ENCODE assay signal across 25 cellular contexts in genomic region chr10:36342781-36343180, GRCh38.
DNase-seq lines count a peak whose midpoint lies in the region; ATAC-seq, FAIRE-seq and TF ChIP-seq lines count a peak whose summit lies in the region.
"Had no signal": no experiment of that assay in that cellular context is flagged by ENCODE, and none has a peak within 500 bp of the region (broad histone marks: within the 10 kb centered on the region; RNA-seq: fewer than 3 reads in every experiment).

No MANE protein-coding gene starts in this region.

- ATAC-seq in HepG2 (no peak), right lobe of liver (no peak)
- ATAC-seq: GM12878 had no signal

- intact Hi-C loops in HepG2 (cut with micrococcal nuclease; ENCODE audit: unreplicated experiment) = no loop called here
- intact Hi-C loops in right lobe of liver (cut with DNase I) = no loop called here

- no peak overlapping the region for H3K27ac Mint-ChIP-seq in astrocyte (ENCODE audit: unreplicated experiment)
- H3K27ac Mint-ChIP-seq: CD14-positive monocyte; CD4-positive, alpha-beta memory T cell; CD4-positive, CD25-positive, alpha-beta regulatory T cell; CD8-positive, alpha-beta memory T cell had no signal

- H3K9ac ChIP-seq in HepG2 (ENCODE audit: insufficient read depth, low read depth, low read length) (no peak overlapping the region), astrocyte (ENCODE audit: low read length) (no peak overlapping the region)
- H3K9ac ChIP-seq: BLaER1 had no signal

- TF ChIP-seq EP300 in HepG2 (IDR thresholded peaks at IDR 0.05; ENCODE audit: low read depth in 2 of 2, low read length in 2 of 2) (no peak), HepG2 (CRISPR knock-in tag; IDR thresholded peaks at IDR 0.05; ENCODE audit: borderline replicate concordance) (no peak)

- H3K4me2 ChIP-seq in HepG2 (ENCODE audit: low read depth, low read length) (no peak overlapping the region), astrocyte (ENCODE audit: low read length) (no peak overlapping the region)
- H3K4me2 ChIP-seq: BLaER1 had no signal

- no peak overlapping the region for H3K4me3 ChIP-seq in HepG2 (replicated peaks in 1 of 3; ENCODE audit: insufficient read depth in 1 of 3, low read depth in 2 of 3, low read length in 3 of 3)
- no peak overlapping the region for H3K4me3 ChIP-seq in right lobe of liver
- H3K4me3 ChIP-seq in astrocyte (ENCODE audit: insufficient read depth, low read depth, low read length) = no peak overlapping the region
- H3K4me3 ChIP-seq: BLaER1, GM12878 had no signal

- in situ Hi-C loops in HepG2 (cut with HindIII; ENCODE audit: extremely low pct_ligation_motif_present, low pct_unique_long_range_greater_than_20kb) = no loop called here

- H3K27me3 Mint-ChIP-seq in astrocyte (ENCODE audit: low read depth, unreplicated experiment) = no peaks in the 10 kb centered on the region
- H3K27me3 Mint-ChIP-seq: CD4-positive, alpha-beta memory T cell; CD4-positive, CD25-positive, alpha-beta regulatory T cell; CD8-positive, alpha-beta memory T cell had no signal

- no peaks in the 10 kb centered on the region for H3K36me3 Mint-ChIP-seq in astrocyte (ENCODE audit: low read depth, unreplicated experiment)
- H3K36me3 Mint-ChIP-seq: CD14-positive monocyte; CD4-positive, alpha-beta memory T cell; CD4-positive, CD25-positive, alpha-beta regulatory T cell; CD8-positive, alpha-beta memory T cell had no signal

- no peaks in the 10 kb centered on the region for H3K79me2 ChIP-seq in HepG2 (ENCODE audit: insufficient read depth, low read length)
- H3K79me2 ChIP-seq in astrocyte (ENCODE audit: insufficient read depth, low read length) = no peaks in the 10 kb centered on the region

- TF ChIP-seq RAD21 in HepG2 (CRISPR knock-in tag; IDR thresholded peaks at IDR 0.05) = no peak

- BruUV-seq in HepG2 (replicated peaks; lab: Mats Ljungman, UMichigan) = no TSS peak

- CTCF ChIA-PET in HepG2 (lab: Yijun Ruan, JAX; ENCODE audit: low intra/inter-chr PET ratio, low total read pairs) = no interaction called here

- 1% methylated on average over 2 of the region's 2 CpGs for WGBS in HepG2 (ENCODE audit: low lambda C conversion rate)
- 33% methylated on average over 2 of the region's 2 CpGs for WGBS in right lobe of liver (ENCODE audit: insufficient coverage, low coverage, low lambda C conversion rate, missing lambda C conversion rate)

- H2AFZ ChIP-seq in HepG2 (ENCODE audit: low read length) (no peak overlapping the region), astrocyte (ENCODE audit: low read depth, low read length) (no peak overlapping the region)

- POLR2A ChIA-PET in HepG2 (lab: Yijun Ruan, JAX) = no interaction called here

- no peaks in the 10 kb centered on the region for H3K27me3 ChIP-seq in HepG2 (ENCODE audit: control insufficient read depth in 1 of 2, insufficient read depth in 2 of 2, low read length in 2 of 2)
- no peaks in the 10 kb centered on the region for H3K27me3 ChIP-seq in right lobe of liver
- H3K27me3 ChIP-seq in astrocyte (ENCODE audit: insufficient read depth, low read length) = no peaks in the 10 kb centered on the region
- H3K27me3 ChIP-seq: BE2C, BLaER1 had no signal

- peaks cover 13% of the 10 kb centered on the region for H3K4me1 Mint-ChIP-seq in astrocyte (ENCODE audit: low read depth, unreplicated experiment)
- H3K4me1 Mint-ChIP-seq: CD14-positive monocyte; CD4-positive, alpha-beta memory T cell; CD4-positive, CD25-positive, alpha-beta regulatory T cell; CD8-positive, alpha-beta memory T cell had no signal

- H3K9me3 Mint-ChIP-seq in astrocyte (ENCODE audit: unreplicated experiment) = peaks cover 3% of the 10 kb centered on the region

- TF ChIP-seq POLR2A in HepG2 (IDR thresholded peaks at IDR 0.05; ENCODE audit: insufficient read depth in 1 of 2, low read depth in 2 of 2, low read length in 2 of 2) (no peak), right lobe of liver (IDR thresholded peaks at IDR 0.05) (no peak)

- FAIRE-seq in HepG2 (lab: Jason Lieb, UNC) (no peak), astrocyte (lab: Jason Lieb, UNC) (peak; percentile 39)
- FAIRE-seq: GM12878, GM12892, GM18507 had no signal

- no peaks in the 10 kb centered on the region for H3K4me1 ChIP-seq in HepG2 (ENCODE audit: insufficient read depth, low read length)
- no peaks in the 10 kb centered on the region for H3K4me1 ChIP-seq in right lobe of liver
- peaks cover 7% of the 10 kb centered on the region for H3K4me1 ChIP-seq in astrocyte (ENCODE audit: insufficient read depth, low read length)
- H3K4me1 ChIP-seq: BE2C, BLaER1 had no signal

- H3K4me3 Mint-ChIP-seq in astrocyte (ENCODE audit: unreplicated experiment) = no peak overlapping the region
- H3K4me3 Mint-ChIP-seq: CD14-positive monocyte; CD4-positive, alpha-beta memory T cell; CD4-positive, CD25-positive, alpha-beta regulatory T cell; CD8-positive, alpha-beta memory T cell had no signal

- H3K9me3 ChIP-seq in HepG2 (ENCODE audit: low read length) (no peaks in the 10 kb centered on the region), right lobe of liver (no peaks in the 10 kb centered on the region), astrocyte (ENCODE audit: insufficient read depth, low read depth, low read length) (no peaks in the 10 kb centered on the region)
- H3K9me3 ChIP-seq: BE2C, BLaER1 had no signal

- H4K20me1 ChIP-seq in HepG2 (ENCODE audit: insufficient read depth, low read length) = no peaks in the 10 kb centered on the region
- no peaks in the 10 kb centered on the region for H4K20me1 ChIP-seq in astrocyte (ENCODE audit: insufficient read depth, low read length)
- H4K20me1 ChIP-seq: BLaER1 had no signal

- H3K27ac ChIP-seq in HepG2 (ENCODE audit: extremely low read length, insufficient read depth, low read length) (no peak overlapping the region), right lobe of liver (no peak overlapping the region), astrocyte (ENCODE audit: low read depth, low read length) (no peak overlapping the region)
- H3K27ac ChIP-seq: 22Rv1, BLaER1 had no signal

- H3K36me3 ChIP-seq in HepG2 (replicated peaks in 1 of 2; ENCODE audit: control insufficient read depth in 1 of 2, insufficient read depth in 2 of 2, low read length in 2 of 2) (no peaks in the 10 kb centered on the region), right lobe of liver (no peaks in the 10 kb centered on the region), astrocyte (ENCODE audit: insufficient read depth, low read length) (no peaks in the 10 kb centered on the region)
- H3K36me3 ChIP-seq: BE2C, BLaER1 had no signal

- DNase-seq in HepG2 (ENCODE audit: low spot score) (no peak), right lobe of liver (no peak), astrocyte (ENCODE audit: low read depth) (no peak), kidney tubule cell (ENCODE audit: low spot score) (no peak), NCI-H510A (lab: John Stamatoyannopoulos, UW) (no peak)
- DNase-seq: ACHN; BE2C; C1 segment of cervical spinal cord; CD4-positive, alpha-beta memory T cell; CD4-positive, CD25-positive, alpha-beta regulatory T cell; CD8-positive, alpha-beta memory T cell; COR-L47; DMS 273 treated with DMSO at 0.1 percent for 48 hours; DMS153; DMS53; DMS79; DND-41; EL; GDM1 had no signal

- TF ChIP-seq CTCF in HepG2 (CRISPR knock-in tag; IDR thresholded peaks at IDR 0.05) (no peak), right lobe of liver (IDR thresholded peaks at IDR 0.05) (no peak), astrocyte (IDR thresholded peaks at IDR 0.05; ENCODE audit: insufficient read depth, low read depth, low read length) (no peak)

TF ChIP-seq in HepG2, 621 proteins besides CTCF, POLR2A, EP300 and RAD21:
- TF ChIP-seq ZNF326 (CRISPR knock-in tag; IDR thresholded peaks at IDR 0.05; ENCODE audit: borderline replicate concordance) = no peak
- no peak for TF ChIP-seq ZNF264 (CRISPR knock-in tag; IDR thresholded peaks at IDR 0.05)
- TF ChIP-seq FOXP1 (IDR thresholded peaks at IDR 0.05) = no peak
- no peak for TF ChIP-seq FOXP1 (CRISPR knock-in tag; IDR thresholded peaks at IDR 0.05)
- TF ChIP-seq, protein P1, sequence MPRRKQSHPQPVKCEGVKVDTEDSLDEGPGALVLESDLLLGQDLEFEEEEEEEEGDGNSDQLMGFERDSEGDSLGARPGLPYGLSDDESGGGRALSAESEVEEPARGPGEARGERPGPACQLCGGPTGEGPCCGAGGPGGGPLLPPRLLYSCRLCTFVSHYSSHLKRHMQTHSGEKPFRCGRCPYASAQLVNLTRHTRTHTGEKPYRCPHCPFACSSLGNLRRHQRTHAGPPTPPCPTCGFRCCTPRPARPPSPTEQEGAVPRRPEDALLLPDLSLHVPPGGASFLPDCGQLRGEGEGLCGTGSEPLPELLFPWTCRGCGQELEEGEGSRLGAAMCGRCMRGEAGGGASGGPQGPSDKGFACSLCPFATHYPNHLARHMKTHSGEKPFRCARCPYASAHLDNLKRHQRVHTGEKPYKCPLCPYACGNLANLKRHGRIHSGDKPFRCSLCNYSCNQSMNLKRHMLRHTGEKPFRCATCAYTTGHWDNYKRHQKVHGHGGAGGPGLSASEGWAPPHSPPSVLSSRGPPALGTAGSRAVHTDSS (CRISPR knock-in tag; conservative IDR thresholded peaks at IDR 0.05) = no peak
- no peak for TF ChIP-seq CHD4 (IDR thresholded peaks at IDR 0.05; ENCODE audit: borderline replicate concordance, low read length)
- no peak for TF ChIP-seq ZNF20 (CRISPR knock-in tag; IDR thresholded peaks at IDR 0.05)
- TF ChIP-seq MATR3 (CRISPR knock-in tag; IDR thresholded peaks at IDR 0.05) = no peak
- TF ChIP-seq NFKB2 (CRISPR knock-in tag; IDR thresholded peaks at IDR 0.05; ENCODE audit: borderline replicate concordance) = no peak
- TF ChIP-seq MAFK (conservative IDR thresholded peaks at IDR 0.05 in 1 of 2, IDR thresholded peaks at IDR 0.05 in 1 of 2; ENCODE audit: low read length in 2 of 2) = peak; percentile 21 to 63; a peak in 2 of 4 replicates
- TF ChIP-seq MAFF (IDR thresholded peaks at IDR 0.05; ENCODE audit: low read depth, low read length) = peak; percentile 49; the same call in 1 of the 2 replicates
- TF ChIP-seq NAIF1 (CRISPR knock-in tag; IDR thresholded peaks at IDR 0.05; ENCODE audit: borderline replicate concordance) = no peak
- TF ChIP-seq ZNF33B (CRISPR knock-in tag; IDR thresholded peaks at IDR 0.05) = no peak
- TF ChIP-seq, protein P2, sequence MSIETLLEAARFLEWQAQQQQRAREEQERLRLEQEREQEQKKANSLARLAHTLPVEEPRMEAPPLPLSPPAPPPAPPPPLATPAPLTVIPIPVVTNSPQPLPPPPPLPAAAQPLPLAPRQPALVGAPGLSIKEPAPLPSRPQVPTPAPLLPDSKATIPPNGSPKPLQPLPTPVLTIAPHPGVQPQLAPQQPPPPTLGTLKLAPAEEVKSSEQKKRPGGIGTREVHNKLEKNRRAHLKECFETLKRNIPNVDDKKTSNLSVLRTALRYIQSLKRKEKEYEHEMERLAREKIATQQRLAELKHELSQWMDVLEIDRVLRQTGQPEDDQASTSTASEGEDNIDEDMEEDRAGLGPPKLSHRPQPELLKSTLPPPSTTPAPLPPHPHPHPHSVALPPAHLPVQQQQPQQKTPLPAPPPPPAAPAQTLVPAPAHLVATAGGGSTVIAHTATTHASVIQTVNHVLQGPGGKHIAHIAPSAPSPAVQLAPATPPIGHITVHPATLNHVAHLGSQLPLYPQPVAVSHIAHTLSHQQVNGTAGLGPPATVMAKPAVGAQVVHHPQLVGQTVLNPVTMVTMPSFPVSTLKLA (IDR thresholded peaks at IDR 0.05) = no peak
